In the genomic region with DNA sequence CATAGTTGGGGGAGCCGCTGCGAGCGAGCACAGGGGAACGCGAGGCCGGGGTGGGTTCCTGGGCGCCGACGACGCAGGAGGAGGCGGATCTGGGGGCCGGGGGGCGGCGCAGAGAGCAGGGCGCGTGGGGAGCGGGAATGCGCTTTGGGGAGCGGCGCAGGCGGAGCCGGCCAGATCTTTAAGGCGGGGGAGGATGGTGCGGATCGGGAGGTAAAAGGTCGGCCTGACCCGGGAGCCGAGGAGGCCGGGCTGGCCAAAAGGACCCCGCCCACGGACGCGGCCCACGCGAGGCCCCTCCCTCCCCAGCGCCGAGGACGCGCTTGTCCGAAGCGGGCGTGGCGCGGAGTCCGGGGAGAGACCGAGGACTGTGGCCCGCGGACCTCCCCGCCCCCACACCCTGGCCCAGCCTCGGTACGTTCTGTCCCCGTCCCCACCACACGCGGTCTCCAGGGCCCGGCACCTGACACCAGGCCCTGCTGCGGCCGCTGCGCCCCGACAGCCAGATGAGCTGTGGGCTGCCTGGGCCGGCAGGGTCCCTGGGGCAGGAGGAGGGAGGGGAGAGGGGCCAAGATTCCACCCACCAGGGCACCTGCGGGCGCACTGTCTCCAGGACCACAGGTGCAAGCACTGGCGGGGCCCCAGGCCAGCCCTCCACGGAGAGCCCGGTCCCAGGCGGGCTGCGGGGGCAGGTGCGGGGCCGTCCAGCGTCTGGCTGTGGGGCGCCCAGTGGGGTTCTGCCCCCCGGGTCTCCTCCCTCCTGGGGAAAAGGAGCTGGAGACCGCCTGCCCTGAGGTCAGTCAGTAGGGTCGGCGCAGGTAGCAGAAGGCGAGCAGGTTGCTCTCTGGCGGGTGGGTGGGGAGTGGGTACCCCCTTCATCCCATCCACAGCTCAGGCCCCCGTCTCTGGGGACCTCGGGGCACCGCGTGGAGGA, we compare ENCODE assay signal across 1 cellular context.
A peak's percentile ranks its signal among the peaks of the same experiment; 100 is the strongest.
TF ChIP-seq lines count a peak whose summit lies in the region.

No MANE protein-coding gene starts in this region.

TF ChIP-seq in HEK293, 187 proteins besides CTCF, POLR2A, EP300 and RAD21 (continued from another document):
- peak; percentile 79 for TF ChIP-seq ZBTB26 (tag by site-specific recombination; optimal IDR thresholded peaks at IDR 0.05)
- TF ChIP-seq ZBTB48 (tag by site-specific recombination; IDR thresholded peaks at IDR 0.05) = 0 out of 2 replicates have a peak, but pooled peaks have one; percentile 21
- peak; percentile 95 for TF ChIP-seq ZFHX2 (tag by site-specific recombination; conservative IDR thresholded peaks at IDR 0.05)
- 0 out of 2 replicates have a peak, but pooled peaks have one; percentile 18 for TF ChIP-seq SP3 (tag by site-specific recombination; IDR thresholded peaks at IDR 0.05)
- peak; percentile 64; the same call in 1 of the 2 replicates for TF ChIP-seq ZIC2 (tag by site-specific recombination; IDR thresholded peaks at IDR 0.05)
- TF ChIP-seq ZSCAN16 (tag by site-specific recombination; IDR thresholded peaks at IDR 0.05) = no peak
- peak; percentile 36; the same call in 1 of the 2 replicates for TF ChIP-seq KLF1 (tag by site-specific recombination; IDR thresholded peaks at IDR 0.05)
- 0 out of 2 replicates have a peak, but pooled peaks have one; percentile 9 for TF ChIP-seq ZNF692 (tag by site-specific recombination; IDR thresholded peaks at IDR 0.05)
- TF ChIP-seq ZFP69B (tag by site-specific recombination; IDR thresholded peaks at IDR 0.05) = 0 out of 2 replicates have a peak, but pooled peaks have one; percentile 50
- no peak for TF ChIP-seq ZNF433 (tag by site-specific recombination; IDR thresholded peaks at IDR 0.05; ENCODE audit: low read depth)
- no peak for TF ChIP-seq KLF17 (tag by site-specific recombination; IDR thresholded peaks at IDR 0.05)
